ENCODE assay signal across 30 cellular contexts in the genomic region with DNA sequence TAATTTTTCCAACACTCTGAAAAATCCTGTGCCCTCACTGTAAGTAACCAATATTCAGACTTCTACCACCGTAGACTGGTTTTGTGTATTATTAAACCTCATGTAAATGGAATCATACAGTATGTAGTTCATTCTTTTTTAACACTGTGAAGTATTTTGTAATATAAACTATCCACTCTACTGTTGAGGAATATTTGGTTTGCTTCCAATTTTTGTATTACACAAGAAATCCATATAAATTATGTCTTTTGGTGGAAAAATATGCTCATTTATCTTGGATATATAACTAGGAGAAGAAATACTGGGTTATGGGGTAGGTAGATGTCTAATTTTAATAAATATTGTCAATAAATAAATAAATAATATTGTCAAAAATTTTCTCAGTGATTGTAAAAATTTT.
"Had no signal": no experiment of that assay in that cellular context is flagged by ENCODE, and none has a peak within 500 bp of the region (broad histone marks: within the 10 kb centered on the region; RNA-seq: fewer than 3 reads in every experiment).

No MANE protein-coding gene starts in this region.

- H3K27me3 ChIP-seq: left lung, pancreas, testis, thyroid gland, transverse colon, upper lobe of left lung, vagina had no signal

- ATAC-seq: left colon; left lung; lower lobe of right lung; naive thymus-derived CD8-positive, alpha-beta T cell; pancreas; right cardiac atrium; sciatic nerve; stimulated activated effector memory CD8-positive, alpha-beta T cell treated with anti-CD3 and anti-CD28 coated beads, Interleukin-12 subunit alpha, Interleukin-12 subunit beta, amount 100 ng/mL, for 72 hours had no signal

- H3K36me3 ChIP-seq: prostate gland, thyroid gland had no signal

- H3K4me1 Mint-ChIP-seq: immature natural killer cell, neural crest cell had no signal

- H3K4me3 Mint-ChIP-seq: immature natural killer cell; naive thymus-derived CD8-positive, alpha-beta T cell; nephron; neural crest cell; stimulated activated effector memory CD8-positive, alpha-beta T cell treated with anti-CD3 and anti-CD28 coated beads, Interleukin-12 subunit alpha, Interleukin-12 subunit beta, amount 100 ng/mL, for 72 hours; stimulated activated naive CD8-positive, alpha-beta T cell treated with anti-CD3 and anti-CD28 coated beads, Interleukin-15, Interleukin-2, amounts not matched to agents 100 ng/mL and 50 ng/mL, for 24 hours had no signal

- H3K9me3 ChIP-seq: lower lobe of right lung, pancreas, prostate gland, testis, thyroid gland, transverse colon, upper lobe of left lung, vagina had no signal

- H3K4me1 ChIP-seq: lower lobe of right lung, pancreas, prostate gland, testis, thyroid gland, vagina had no signal

- DNase-seq: immature natural killer cell; kidney; left colon; left lung; lower lobe of right lung; mammary epithelial cell; mesenchymal stem cell; naive thymus-derived CD8-positive, alpha-beta T cell; nucleus accumbens; pancreas; posterior cingulate gyrus; retina; right cardiac atrium; stimulated activated CD4-positive, alpha-beta T cell treated with anti-CD3 and anti-CD28 coated beads, Interleukin-12 subunit alpha, Interleukin-12 subunit beta, amount 100 ng/mL, for 4 hours; stimulated activated CD4-positive, alpha-beta T cell treated with anti-CD3 and anti-CD28 coated beads, Interleukin-15, amount 100 ng/mL, for 24 hours; stimulated activated CD4-positive, alpha-beta T cell treated with anti-CD3 and anti-CD28 coated beads, Interleukin-2, amount 100 ng/mL, for 24 hours; stimulated activated CD4-positive, alpha-beta T cell treated with anti-CD3 and anti-CD28 coated beads, Interleukin-4, amount 100 ng/mL, for 1 hour; stimulated activated naive CD4-positive, alpha-beta T cell; testis; thyroid gland; transverse colon; upper lobe of left lung had no signal

- H3K27me3 Mint-ChIP-seq: naive thymus-derived CD8-positive, alpha-beta T cell; stimulated activated naive CD8-positive, alpha-beta T cell treated with anti-CD3 and anti-CD28 coated beads, Interleukin-15, Interleukin-2, amounts not matched to agents 100 ng/mL and 50 ng/mL, for 24 hours had no signal

- H3K27ac ChIP-seq: left lung, lower lobe of right lung, pancreas, prostate gland, skin epidermis, testis, thyroid gland, transverse colon, upper lobe of left lung, vagina had no signal

- H3K4me3 ChIP-seq: left lung, lower lobe of right lung, pancreas, prostate gland, skin epidermis, testis, thyroid gland, transverse colon, upper lobe of left lung, vagina had no signal

- H3K27ac Mint-ChIP-seq: immature natural killer cell; stimulated activated effector memory CD8-positive, alpha-beta T cell treated with anti-CD3 and anti-CD28 coated beads, Interleukin-12 subunit alpha, Interleukin-12 subunit beta, amount 100 ng/mL, for 72 hours; stimulated activated naive CD8-positive, alpha-beta T cell treated with anti-CD3 and anti-CD28 coated beads, Interleukin-15, Interleukin-2, amounts not matched to agents 100 ng/mL and 50 ng/mL, for 24 hours had no signal
